Comparison of ENCODE assay signal across 17 cellular contexts in the genomic region with DNA sequence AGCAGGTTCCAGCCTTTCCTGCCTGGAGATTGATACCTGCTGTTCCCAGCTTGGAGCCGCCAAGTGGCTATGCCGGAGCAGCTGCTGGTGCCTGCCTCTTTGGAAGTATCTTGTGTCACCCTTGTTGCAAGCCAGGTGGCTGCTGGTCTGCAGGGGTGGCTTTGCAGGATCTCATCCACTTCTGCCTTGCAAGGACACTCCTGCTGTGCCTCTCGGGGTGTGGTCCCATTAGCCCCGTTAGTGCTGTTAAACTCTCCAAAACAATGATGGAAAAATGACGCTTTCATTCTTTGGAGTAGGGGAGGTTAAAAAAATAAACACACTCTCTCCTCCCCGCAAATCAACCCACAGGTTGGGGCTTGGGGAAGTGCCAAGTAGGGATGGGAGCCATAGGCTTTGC.
DNase-seq lines count a peak whose midpoint lies in the region; ATAC-seq lines count a peak whose summit lies in the region.
"Had no signal": no experiment of that assay in that cellular context is flagged by ENCODE, and none has a peak within 500 bp of the region (broad histone marks: within the 10 kb centered on the region; RNA-seq: fewer than 3 reads in every experiment).

No MANE protein-coding gene starts in this region.

- no peak for ATAC-seq in stimulated activated naive CD8-positive, alpha-beta T cell treated with anti-CD3 and anti-CD28 coated beads, Interleukin-15, Interleukin-2, amounts not matched to agents 100 U/mL and 50 U/mL, for 24 hours
- ATAC-seq in GM21529 (IDR thresholded peaks at IDR 0.05; ENCODE audit: unreplicated experiment): no peak
- ATAC-seq: activated CD4-positive, CD25-positive, alpha-beta regulatory T cell treated with anti-CD3 and anti-CD28 coated beads, Interleukin-2, amount 50 U/mL, for 24 hours; activated naive CD4-positive, alpha-beta T cell treated with anti-CD3 and anti-CD28 coated beads, Interleukin-2, amount 50 U/mL, for 72 hours; HepG2; left lobe of liver; Panc1 had no signal

- peak; percentile 9 for DNase-seq in DMS 273 treated with DMSO at 0.1 percent for 48 hours (lab: John Stamatoyannopoulos, UW)
- peak; percentile 87 for DNase-seq in NCI-H146 treated with DMSO at 0.1 percent for 48 hours (lab: John Stamatoyannopoulos, UW; ENCODE audit: unreplicated experiment)
- peak; percentile 55 for DNase-seq in NCI-H2196 (lab: John Stamatoyannopoulos, UW; ENCODE audit: unreplicated experiment)
- DNase-seq in SHP77 treated with DMSO at 0.1 percent for 48 hours (lab: John Stamatoyannopoulos, UW): peak; percentile 68
- no peak for DNase-seq in stimulated activated naive CD8-positive, alpha-beta T cell treated with anti-CD3 and anti-CD28 coated beads, Interleukin-15, Interleukin-2, amounts not matched to agents 100 U/mL and 50 U/mL, for 24 hours
- DNase-seq in NCI-H1048 (lab: John Stamatoyannopoulos, UW): no peak
- DNase-seq in activated effector memory CD4-positive, alpha-beta T cell treated with Interleukin-2 at 50 U/mL for 16 hours: no peak
- DNase-seq: HCEC 1CT; midbrain; NCI-H82; stimulated activated CD4-positive, alpha-beta T cell treated with anti-CD3 and anti-CD28 coated beads, Interleukin-2, amount 100 ng/mL, for 24 hours had no signal

Comparison
In these comparisons a context has a peak if more than half of its experiments do, and no peak if none do; other contexts are left out.
1. DNase-seq: peak in DMS 273 treated with DMSO at 0.1 percent for 48 hours (single experiment), NCI-H146 treated with DMSO at 0.1 percent for 48 hours (single experiment), NCI-H2196 (single experiment) and SHP77 treated with DMSO at 0.1 percent for 48 hours (single experiment); none in stimulated activated naive CD8-positive, alpha-beta T cell treated with anti-CD3 and anti-CD28 coated beads, Interleukin-15, Interleukin-2, amounts not matched to agents 100 U/mL and 50 U/mL, for 24 hours (single experiment), NCI-H1048 (single experiment) and activated effector memory CD4-positive, alpha-beta T cell treated with Interleukin-2 at 50 U/mL for 16 hours (single experiment).